In genomic region chr15:53160092-53160704, GRCh38 we compare ENCODE assay signal across 24 cellular contexts.
A peak's percentile ranks its signal among the peaks of the same experiment; 100 is the strongest.
DNase-seq lines count a peak whose midpoint lies in the region; ATAC-seq and TF ChIP-seq lines count a peak whose summit lies in the region.
"Had no signal": no experiment of that assay in that cellular context is flagged by ENCODE, and none has a peak within 500 bp of the region (broad histone marks: within the 10 kb centered on the region; RNA-seq: fewer than 3 reads in every experiment).

No MANE protein-coding gene starts in this region.

- H3K9me3 ChIP-seq in endodermal cell (ENCODE audit: control insufficient read depth, low read length) (no peaks in the 10 kb centered on the region), testis (no peaks in the 10 kb centered on the region)
- H3K9me3 ChIP-seq: BLaER1, SJSA1 had no signal

- H3K4me1 ChIP-seq in endodermal cell (ENCODE audit: control insufficient read depth, insufficient read depth, low read length): peaks cover 3% of the 10 kb centered on the region
- no peaks in the 10 kb centered on the region for H3K4me1 ChIP-seq in testis
- H3K4me1 ChIP-seq: SJSA1 had no signal

- 86 to 100% methylated on average over 1 to 3 of the region's 3 CpGs for WGBS in endodermal cell (ENCODE audit: insufficient coverage in 1 of 2, insufficient read length in 1 of 2), 2 experiments
- 26 to 36% methylated on average over 3 of the region's 3 CpGs for WGBS in testis, 2 donors

- TF ChIP-seq CTCF in endodermal cell (conservative IDR thresholded peaks at IDR 0.05) (peak; percentile 40), testis (IDR thresholded peaks at IDR 0.05) (no peak)

- DNase-seq in NCI-H2227 (lab: John Stamatoyannopoulos, UW; ENCODE audit: unreplicated experiment) (peak; percentile 14), NCI-H2227 treated with DMSO at 0.1 percent for 48 hours (lab: John Stamatoyannopoulos, UW) (no peak), SK-MEL-5 (ENCODE audit: low read depth, low spot score) (peak; percentile 19), endodermal cell (no peak), testis (peak; percentile 90)
- no peak for DNase-seq in activated CD4-positive, CD25-positive, alpha-beta regulatory T cell treated with anti-CD3 and anti-CD28 coated beads, Interleukin-2, amount 50 U/mL, for 72 hours
- DNase-seq: CD4-positive, CD25-positive, alpha-beta regulatory T cell; GF-D8; Kasumi-1; MV-4-11; NCI-H1105; NCI-H1436 treated with DMSO at 0.1 percent for 48 hours; NCI-H2029 treated with DMSO at 0.1 percent for 48 hours; NCI-H226; NCI-H510A treated with DMSO at 0.1 percent for 48 hours; NCI-H748 treated with DMSO at 0.1 percent for 48 hours; NK-92 treated with Interleukin-12 subunit alpha and Interleukin-12 subunit beta, amount 100 ng/mL, for 24 hours; PC-9; Right ventricle myocardium superior had no signal

- H3K4me3 Mint-ChIP-seq in endodermal cell: no peak overlapping the region
- H3K4me3 Mint-ChIP-seq: CD4-positive, CD25-positive, alpha-beta regulatory T cell had no signal

- no peak overlapping the region for H3K27ac Mint-ChIP-seq in endodermal cell

- H3K4me3 ChIP-seq in endodermal cell (ENCODE audit: low read length): no peak overlapping the region
- H3K4me3 ChIP-seq in testis: no peak overlapping the region
- H3K4me3 ChIP-seq: BLaER1, K562, PC-9, SJSA1 had no signal

- H3K9ac ChIP-seq in endodermal cell (ENCODE audit: extremely low read depth, low read length, poor library complexity, severe bottlenecking): no peak overlapping the region
- H3K9ac ChIP-seq: BLaER1 had no signal

- no peaks in the 10 kb centered on the region for H3K36me3 Mint-ChIP-seq in endodermal cell (ENCODE audit: low read depth)
- H3K36me3 Mint-ChIP-seq: CD4-positive, CD25-positive, alpha-beta regulatory T cell had no signal

- ATAC-seq in GM18909 (IDR thresholded peaks at IDR 0.05; ENCODE audit: poor library complexity, unreplicated experiment): no peak
- no peak for ATAC-seq in HG03457 (IDR thresholded peaks at IDR 0.05; ENCODE audit: unreplicated experiment)
- ATAC-seq: K562 had no signal

- TF ChIP-seq POLR2A in testis (IDR thresholded peaks at IDR 0.05): no peak

- peaks cover 17% of the 10 kb centered on the region for H3K4me1 Mint-ChIP-seq in endodermal cell
- H3K4me1 Mint-ChIP-seq: CD4-positive, CD25-positive, alpha-beta regulatory T cell had no signal

- H3K27me3 ChIP-seq in endodermal cell (ENCODE audit: control insufficient read depth, insufficient read depth, low read length, poor library complexity, severe bottlenecking) (no peaks in the 10 kb centered on the region), testis (no peaks in the 10 kb centered on the region)
- H3K27me3 ChIP-seq: BLaER1, SJSA1 had no signal

- no peak overlapping the region for H3K27ac ChIP-seq in endodermal cell (ENCODE audit: low read depth, low read length)
- no peak overlapping the region for H3K27ac ChIP-seq in testis
- H3K27ac ChIP-seq: BLaER1, PC-9, SJSA1 had no signal

- H3K9me3 Mint-ChIP-seq in endodermal cell: no peaks in the 10 kb centered on the region

- H3K27me3 Mint-ChIP-seq in endodermal cell (ENCODE audit: insufficient read depth): peaks cover 2% of the 10 kb centered on the region
- H3K27me3 Mint-ChIP-seq: CD4-positive, CD25-positive, alpha-beta regulatory T cell had no signal

- in situ Hi-C loops in SK-MEL-5 (cut with HindIII; ENCODE audit: low pct_unique_long_range_greater_than_20kb, low sequenced_read_pairs): no loop called here

- intact Hi-C loops in testis (cut with DNase I; ENCODE audit: low total_unique reads): no loop called here

- H3K36me3 ChIP-seq in endodermal cell (ENCODE audit: control insufficient read depth, insufficient read depth, low read length) (no peaks in the 10 kb centered on the region), testis (ENCODE audit: low read depth, missing control alignments) (no peaks in the 10 kb centered on the region)
- H3K36me3 ChIP-seq: BLaER1, SJSA1 had no signal

Comparison
In these comparisons a context has a peak if more than half of its experiments do, and no peak if none do; other contexts are left out.
1. DNase-seq: peak in NCI-H2227 (single experiment), SK-MEL-5 (single experiment) and testis (single experiment); none in NCI-H2227 treated with DMSO at 0.1 percent for 48 hours (single experiment), endodermal cell (single experiment) and activated CD4-positive, CD25-positive, alpha-beta regulatory T cell treated with anti-CD3 and anti-CD28 coated beads, Interleukin-2, amount 50 U/mL, for 72 hours (single experiment).